1 cellular context compared by ENCODE assay signal in genomic region chr5:168413596-168413995, GRCh38.
TF ChIP-seq lines count a peak whose summit lies in the region.

No MANE protein-coding gene starts in this region.

TF ChIP-seq in HCT116, 20 proteins besides CTCF, POLR2A, EP300 and RAD21 (continued from another document):
- no peak for TF ChIP-seq ZBTB33 (IDR thresholded peaks at IDR 0.05; ENCODE audit: extremely low read depth, insufficient replicate concordance, low read length)
